Comparison of ENCODE assay signal across 27 cellular contexts in the genomic region with DNA sequence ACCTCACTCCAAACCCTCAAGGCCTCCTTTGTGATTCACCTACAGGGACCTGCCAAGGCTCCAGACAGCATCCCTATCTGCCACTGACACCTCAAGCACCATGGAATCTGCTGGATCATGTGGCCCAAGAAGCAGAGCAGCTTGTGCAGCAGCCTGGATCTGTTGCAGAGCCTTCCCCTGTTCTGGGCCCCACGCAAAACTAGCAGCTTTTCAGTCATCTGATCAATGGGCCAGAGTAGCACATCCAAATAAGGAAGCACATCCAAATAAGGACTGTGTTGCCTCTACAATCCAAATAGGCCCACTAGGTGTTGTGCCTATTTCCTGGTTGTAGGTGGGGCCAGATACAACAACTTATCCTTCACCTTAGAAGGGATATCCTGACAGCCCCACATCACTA.
"Had no signal": no experiment of that assay in that cellular context is flagged by ENCODE, and none has a peak within 500 bp of the region (broad histone marks: within the 10 kb centered on the region; RNA-seq: fewer than 3 reads in every experiment).

No MANE protein-coding gene starts in this region.

- H3K27ac ChIP-seq: body of pancreas, KMS-11 had no signal

- DNase-seq: activated CD4-positive, alpha-beta T cell treated with anti-CD3 and anti-CD28 coated beads for 48 hours; activated CD4-positive, alpha-beta T cell treated with anti-CD3 and anti-CD28 coated beads, Interleukin-2, amount 50 U/mL, for 4 hours; activated CD4-positive, CD25-positive, alpha-beta regulatory T cell treated with anti-CD3 and anti-CD28 coated beads, Interleukin-2, amount 50 U/mL, for 72 hours; activated CD8-positive, alpha-beta memory T cell treated with anti-CD3 and anti-CD28 coated beads, Interleukin-2, amount 50 U/mL, for 48 hours; activated CD8-positive, alpha-beta T cell treated with anti-CD3 and anti-CD28 coated beads, Interleukin-2, amount 10 ng/mL, durations not matched to agents 7 days and 5 days; activated effector memory CD4-positive, alpha-beta T cell treated with Interleukin-2 at 50 U/mL for 16 hours; activated naive CD4-positive, alpha-beta T cell; activated T-cell treated with anti-CD3 and anti-CD28 coated beads, Interleukin-2, amount 50 U/mL, for 24 hours; aorta; body of pancreas; central memory CD4-positive, alpha-beta T cell; MG63; MV-4-11; NCI-H1092 treated with DMSO at 0.1 percent for 48 hours; NCI-H1417 treated with DMSO at 0.1 percent for 48 hours; NCI-H1694; NCI-H2029; NCI-H446 treated with DMSO at 0.1 percent for 48 hours; NCI-H748 treated with DMSO at 0.1 percent for 48 hours; RPMI8226; SK-N-SH had no signal

- FAIRE-seq: bronchial epithelial cell had no signal

- H3K9me3 ChIP-seq: body of pancreas, MG63, SK-N-SH had no signal

- H3K4me1 ChIP-seq: body of pancreas had no signal

- H3K27me3 ChIP-seq: body of pancreas had no signal

- H3K36me3 ChIP-seq: MG63 had no signal

- H3K9me2 ChIP-seq: SK-N-SH had no signal

- H3K27ac Mint-ChIP-seq: activated CD8-positive, alpha-beta T cell treated with anti-CD3 and anti-CD28 coated beads, Interleukin-2, amount 10 ng/mL, durations not matched to agents 7 days and 5 days; activated naive CD4-positive, alpha-beta T cell treated with anti-CD3 and anti-CD28 coated beads, Interleukin-2, amount 50 U/mL, for 24 hours; activated T-cell treated with anti-CD3 and anti-CD28 coated beads, Interleukin-2, amount 50 U/mL, for 24 hours; activated T-helper 1 cell treated with anti-CD3 and anti-CD28 coated beads, Interleukin-12 subunit alpha, Interleukin-12 subunit beta, Interleukin-2, Interleukin-4 antibody, amounts not matched to agents 30 ng/mL and 10 ng/mL and 1 ng/mL, durations not matched to agents 14 hours and 24 hours and 36 hours had no signal

- H3K9me3 Mint-ChIP-seq: activated naive CD4-positive, alpha-beta T cell treated with anti-CD3 and anti-CD28 coated beads, Interleukin-2, amount 50 U/mL, for 24 hours; activated T-cell treated with anti-CD3 and anti-CD28 coated beads, Interleukin-2, amount 50 U/mL, for 24 hours; activated T-helper 1 cell treated with anti-CD3 and anti-CD28 coated beads, Interleukin-12 subunit alpha, Interleukin-12 subunit beta, Interleukin-2, Interleukin-4 antibody, amounts not matched to agents 30 ng/mL and 10 ng/mL and 1 ng/mL, durations not matched to agents 14 hours and 24 hours and 36 hours had no signal

- ATAC-seq: activated CD8-positive, alpha-beta T cell treated with anti-CD3 and anti-CD28 coated beads, Interleukin-2, amount 10 ng/mL, durations not matched to agents 7 days and 5 days; body of pancreas; Panc1; Right ventricle myocardium inferior had no signal

- H3K4me3 Mint-ChIP-seq: activated CD8-positive, alpha-beta T cell treated with anti-CD3 and anti-CD28 coated beads, Interleukin-2, amount 10 ng/mL, durations not matched to agents 7 days and 5 days; activated naive CD4-positive, alpha-beta T cell treated with anti-CD3 and anti-CD28 coated beads, Interleukin-2, amount 50 U/mL, for 24 hours; activated T-cell treated with anti-CD3 and anti-CD28 coated beads, Interleukin-2, amount 50 U/mL, for 24 hours; activated T-helper 1 cell treated with anti-CD3 and anti-CD28 coated beads, Interleukin-12 subunit alpha, Interleukin-12 subunit beta, Interleukin-2, Interleukin-4 antibody, amounts not matched to agents 30 ng/mL and 10 ng/mL and 1 ng/mL, durations not matched to agents 14 hours and 24 hours and 36 hours had no signal

- H3K4me2 ChIP-seq: KMS-11, SK-N-SH had no signal

- H3K4me3 ChIP-seq: body of pancreas, MG63 had no signal

- H3K36me3 Mint-ChIP-seq: activated naive CD4-positive, alpha-beta T cell treated with anti-CD3 and anti-CD28 coated beads, Interleukin-2, amount 50 U/mL, for 24 hours had no signal

- H3K4me1 Mint-ChIP-seq: activated naive CD4-positive, alpha-beta T cell treated with anti-CD3 and anti-CD28 coated beads, Interleukin-2, amount 50 U/mL, for 24 hours had no signal

- H3K9ac ChIP-seq: KMS-11, SK-N-SH had no signal
